In genomic region chr7:157465597-157466348, GRCh38 we compare ENCODE assay signal across 1 cellular context.
TF ChIP-seq lines count a peak whose summit lies in the region.

No MANE protein-coding gene starts in this region.

TF ChIP-seq in SK-N-SH, 30 proteins besides CTCF, POLR2A, EP300 and RAD21:
- no peak for TF ChIP-seq MXI1 (IDR thresholded peaks at IDR 0.05; ENCODE audit: low read depth, low read length)
